In genomic region chr7:45111298-45112223, GRCh38 we compare ENCODE assay signal across 8 cellular contexts. TPM values are rescaled to one million over a fixed set of nuclear protein-coding genes. Genes with fewer than 3 reads are reported as not detected.
DNase-seq lines count a peak whose midpoint lies in the region; ATAC-seq and TF ChIP-seq lines count a peak whose summit lies in the region.

Gene TBRG4, minus strand, starts transcription at chr7:45111697. Its CDS starts 2,460 bp downstream, at chr7:45109237.

- no peaks in the 10 kb centered on the region for H3K9me3 ChIP-seq in gastroesophageal sphincter
- H3K9me3 ChIP-seq in neutrophil: no peaks in the 10 kb centered on the region

- H3K4me1 ChIP-seq in gastroesophageal sphincter (peaks cover 0 to 53% (median 21%) of the 10 kb centered on the region in 3 donors), neutrophil (ENCODE audit: control insufficient read depth in 1 of 2, insufficient read depth in 1 of 2, low read depth in 1 of 2, low read length in 1 of 2) (peaks cover 16 to 21% of the 10 kb centered on the region in 2 experiments)

- H3K4me3 Mint-ChIP-seq in HFFc6: peak within 1 kb of the TSS; percentile 95
- H3K4me3 Mint-ChIP-seq in activated naive CD4-positive, alpha-beta T cell treated with anti-CD3 and anti-CD28 coated beads, Interleukin-2, amount 10 ng/mL, durations not matched to agents 7 days and 5 days: peak within 1 kb of the TSS; percentile 97

- TF ChIP-seq CTCF in HFFc6 (IDR thresholded peaks at IDR 0.05) (peak; percentile 57), gastroesophageal sphincter (IDR thresholded peaks at IDR 0.05) (peak in 2 of 4 experiments; percentile 37 to 57), neutrophil (IDR thresholded peaks at IDR 0.05) (peak; percentile 11)

- peak within 1 kb of the TSS; percentile 88 for H3K4me3 ChIP-seq in GM08714 (ENCODE audit: low read length)
- H3K4me3 ChIP-seq in gastroesophageal sphincter: peak within 1 kb of the TSS; percentile 57 to 84
- peak within 1 kb of the TSS; percentile 95 for H3K4me3 ChIP-seq in neutrophil (ENCODE audit: low read depth in 1 of 2, low read length in 1 of 2)

- H3K27me3 Mint-ChIP-seq in HFFc6 (ENCODE audit: insufficient read depth): peaks cover 7% of the 10 kb centered on the region
- peaks cover 32% of the 10 kb centered on the region for H3K27me3 Mint-ChIP-seq in activated naive CD4-positive, alpha-beta T cell treated with anti-CD3 and anti-CD28 coated beads, Interleukin-2, amount 10 ng/mL, durations not matched to agents 7 days and 5 days

- peak; percentile 87 for DNase-seq in HFFc6
- peak; percentile 99 for DNase-seq in NAMALWA (ENCODE audit: low spot score)
- DNase-seq in SK-N-DZ (ENCODE audit: low spot score): peak; percentile 96
- peak; percentile 96 for DNase-seq in activated naive CD4-positive, alpha-beta T cell treated with anti-CD3 and anti-CD28 coated beads, Interleukin-2, amount 10 ng/mL, durations not matched to agents 7 days and 5 days
- DNase-seq in substantia nigra (lab: John Stamatoyannopoulos, UW): peak; percentile 49 to 99 (median 91)

- TF ChIP-seq POLR2A in gastroesophageal sphincter (IDR thresholded peaks at IDR 0.05): peak; percentile 90 to 92

- no peaks in the 10 kb centered on the region for H3K9me3 Mint-ChIP-seq in HFFc6
- H3K9me3 Mint-ChIP-seq in activated naive CD4-positive, alpha-beta T cell treated with anti-CD3 and anti-CD28 coated beads, Interleukin-2, amount 10 ng/mL, durations not matched to agents 7 days and 5 days: no peaks in the 10 kb centered on the region

- ATAC-seq in gastroesophageal sphincter: peak; percentile 99

- CTCF ChIA-PET in activated naive CD4-positive, alpha-beta T cell treated with anti-CD3 and anti-CD28 coated beads, Interleukin-2, amount 10 ng/mL, durations not matched to agents 7 days and 5 days (lab: Charles Lee): interaction anchor here (0.6 to 4.5 kb wide), 6 partner anchors 24 to 138 kb away, joined by 3 to 14 read pairs (median 3); no protein-coding TSS in a partner anchor

- peaks cover 39% of the 10 kb centered on the region for H3K4me1 Mint-ChIP-seq in HFFc6 (ENCODE audit: low read depth)
- peaks cover 59% of the 10 kb centered on the region for H3K4me1 Mint-ChIP-seq in activated naive CD4-positive, alpha-beta T cell treated with anti-CD3 and anti-CD28 coated beads, Interleukin-2, amount 10 ng/mL, durations not matched to agents 7 days and 5 days

- no peaks in the 10 kb centered on the region for H3K27me3 ChIP-seq in gastroesophageal sphincter
- H3K27me3 ChIP-seq in neutrophil: no peaks in the 10 kb centered on the region

- H3K27ac ChIP-seq in gastroesophageal sphincter (peak within 1 kb of the TSS; percentile 82 to 95 (median 91)), neutrophil (peak within 1 kb of the TSS; percentile 92), substantia nigra (ENCODE audit: low read depth, low read length, poor library complexity, severe bottlenecking) (peak within 1 kb of the TSS; percentile 97)

- 1% methylated on average over 14 to 15 of the region's 64 CpGs for WGBS in gastroesophageal sphincter (ENCODE audit: low coverage in 1 of 2), 2 donors

- H3K36me3 Mint-ChIP-seq in HFFc6 (ENCODE audit: low read depth): peaks cover 17% of the 10 kb centered on the region; the same call in 1 of the 2 replicates
- peaks cover 42% of the 10 kb centered on the region for H3K36me3 Mint-ChIP-seq in activated naive CD4-positive, alpha-beta T cell treated with anti-CD3 and anti-CD28 coated beads, Interleukin-2, amount 10 ng/mL, durations not matched to agents 7 days and 5 days

- H3K36me3 ChIP-seq in gastroesophageal sphincter: peaks cover 0 to 30% of the 10 kb centered on the region in 2 donors
- H3K36me3 ChIP-seq in neutrophil: peaks cover 26% of the 10 kb centered on the region

- no peak for TF ChIP-seq EP300 in gastroesophageal sphincter (IDR thresholded peaks at IDR 0.05)

- H3K27ac Mint-ChIP-seq in HFFc6: peak within 1 kb of the TSS; percentile 96
- peak within 1 kb of the TSS; percentile 99 for H3K27ac Mint-ChIP-seq in activated naive CD4-positive, alpha-beta T cell treated with anti-CD3 and anti-CD28 coated beads, Interleukin-2, amount 10 ng/mL, durations not matched to agents 7 days and 5 days

RNA-seq across cellular contexts. Expression of gene TBRG4, which starts in this region (rescaled TPM):
- total RNA-seq in HFFc6 (2021; fragmentation: NEBNext Ultra II Directional; extraction: Animal tissue kit (Norgen Biotek cat#: 25700)): 10 to 100 TPM; 53.8 to 68.1 (median 61.2) TPM
- polyA plus RNA-seq in SK-N-DZ (2014; cell fraction: cytosol; rRNA removed): 105 and 131 TPM in 2 replicates
- polyA plus RNA-seq in SK-N-DZ (2014; cell fraction: nucleus; rRNA removed): 294 and 315 TPM in 2 replicates
- total RNA-seq in gastroesophageal sphincter: 10 to 100 TPM; 38.7 to 66.6 (median 54.7) TPM

Comparison
In these comparisons a context has a peak if more than half of its experiments do, and no peak if none do; other contexts are left out.
1. Peak in every context shown above with its lines: DNase-seq, ATAC-seq, H3K4me3 ChIP-seq and H3K27ac ChIP-seq.